8 cellular contexts compared by ENCODE assay signal in genomic region chr1:8818325-8818775, GRCh38. TPM values are rescaled to one million over a fixed set of nuclear protein-coding genes. Genes with fewer than 3 reads are reported as not detected.
DNase-seq lines count a peak whose midpoint lies in the region; ATAC-seq and TF ChIP-seq lines count a peak whose summit lies in the region.

No MANE protein-coding gene starts in this region.

- DNase-seq in left cardiac atrium (peak; percentile 62), left ventricle myocardium superior (no peak), NCI-H748 treated with DMSO at 0.1 percent for 48 hours (lab: John Stamatoyannopoulos, UW) (peak; percentile 49), breast epithelium (ENCODE audit: low spot score in 2 of 2) (peak in 1 of 2 donors; percentile 39), superior temporal gyrus (ENCODE audit: extremely low spot score) (peak; percentile 71)

- no peak for TF ChIP-seq CTCF in breast epithelium (IDR thresholded peaks at IDR 0.05)
- TF ChIP-seq CTCF in liver (IDR thresholded peaks at IDR 0.05; ENCODE audit: low read depth, low read length, missing input control): no peak

- no peaks in the 10 kb centered on the region for H3K27me3 ChIP-seq in breast epithelium
- no peaks in the 10 kb centered on the region for H3K27me3 ChIP-seq in liver (ENCODE audit: control insufficient read depth in 4 of 4, insufficient read depth in 4 of 4, low read length in 3 of 4)

- H3K27ac ChIP-seq in breast epithelium (peak overlapping the region; percentile 98), liver (ENCODE audit: low read depth in 1 of 2, low read length in 2 of 2) (peak overlapping the region; percentile 94 to 98)

- H3K4me1 ChIP-seq in breast epithelium: peaks cover 0 to 10% of the 10 kb centered on the region in 2 donors
- H3K4me1 ChIP-seq in liver (ENCODE audit: control insufficient read depth in 4 of 4, insufficient read depth in 4 of 4, low read length in 3 of 4): peaks cover 0 to 34% (median 29%) of the 10 kb centered on the region in 4 donors

- peak overlapping the region; percentile 70 to 90 (median 83) for H3K4me3 ChIP-seq in breast epithelium
- H3K4me3 ChIP-seq in liver (ENCODE audit: low read depth in 1 of 3, low read length in 3 of 3): peak overlapping the region; percentile 66 to 97 (median 80)

- H3K36me3 ChIP-seq in breast epithelium: no peaks in the 10 kb centered on the region
- no peaks in the 10 kb centered on the region for H3K36me3 ChIP-seq in liver (ENCODE audit: control insufficient read depth in 4 of 4, insufficient read depth in 3 of 4, low read depth in 1 of 4, low read length in 3 of 4)

- TF ChIP-seq RAD21 in liver (IDR thresholded peaks at IDR 0.05): no peak

- H3K9ac ChIP-seq in liver (ENCODE audit: low read depth in 1 of 2, low read length in 2 of 2): peak overlapping the region; percentile 88 to 99

- no peak for TF ChIP-seq POLR2A in breast epithelium (IDR thresholded peaks at IDR 0.05)

- 15% methylated on average over 4 of the region's 4 CpGs for WGBS in liver

- H3K9me3 ChIP-seq in breast epithelium: no peaks in the 10 kb centered on the region
- H3K9me3 ChIP-seq in liver (ENCODE audit: control insufficient read depth in 4 of 4, low read length in 3 of 4): no peaks in the 10 kb centered on the region

- no peak for ATAC-seq in left cardiac atrium
- ATAC-seq in left ventricle myocardium superior: no peak
- ATAC-seq in HG03135 (IDR thresholded peaks at IDR 0.05; ENCODE audit: unreplicated experiment): no peak
- ATAC-seq in GM19395 (IDR thresholded peaks at IDR 0.05; ENCODE audit: unreplicated experiment): no peak

- intact Hi-C loops in left cardiac atrium (cut with DNase I): no loop called here
- intact Hi-C loops in left ventricle myocardium superior (cut with micrococcal nuclease): no loop called here
- intact Hi-C loops in breast epithelium (cut with DNase I; ENCODE audit: low total_unique reads): no loop called here

TF ChIP-seq in liver, 16 proteins besides CTCF, POLR2A, EP300 and RAD21:
- TF ChIP-seq GABPA (IDR thresholded peaks at IDR 0.05 in 1 of 2, conservative IDR thresholded peaks at IDR 0.05 in 1 of 2) (no peak), FOXA2 (IDR thresholded peaks at IDR 0.05) (no peak), NR2F2 (IDR thresholded peaks at IDR 0.05) (no peak), SP1 (IDR thresholded peaks at IDR 0.05) (no peak), TAF1 (conservative IDR thresholded peaks at IDR 0.05) (no peak), ZBTB33 (IDR thresholded peaks at IDR 0.05) (no peak), EGR1 (IDR thresholded peaks at IDR 0.05; ENCODE audit: low read depth in 2 of 2) (no peak), FOXA1 (IDR thresholded peaks at IDR 0.05) (no peak), HNF4G (IDR thresholded peaks at IDR 0.05) (no peak), ATF3 (IDR thresholded peaks at IDR 0.05) (no peak), YY1 (IDR thresholded peaks at IDR 0.05) (no peak), RXRA (IDR thresholded peaks at IDR 0.05) (no peak), MAX (IDR thresholded peaks at IDR 0.05) (no peak), HNF4A (conservative IDR thresholded peaks at IDR 0.05) (no peak), JUND (IDR thresholded peaks at IDR 0.05) (no peak)
- TF ChIP-seq, protein P1, sequence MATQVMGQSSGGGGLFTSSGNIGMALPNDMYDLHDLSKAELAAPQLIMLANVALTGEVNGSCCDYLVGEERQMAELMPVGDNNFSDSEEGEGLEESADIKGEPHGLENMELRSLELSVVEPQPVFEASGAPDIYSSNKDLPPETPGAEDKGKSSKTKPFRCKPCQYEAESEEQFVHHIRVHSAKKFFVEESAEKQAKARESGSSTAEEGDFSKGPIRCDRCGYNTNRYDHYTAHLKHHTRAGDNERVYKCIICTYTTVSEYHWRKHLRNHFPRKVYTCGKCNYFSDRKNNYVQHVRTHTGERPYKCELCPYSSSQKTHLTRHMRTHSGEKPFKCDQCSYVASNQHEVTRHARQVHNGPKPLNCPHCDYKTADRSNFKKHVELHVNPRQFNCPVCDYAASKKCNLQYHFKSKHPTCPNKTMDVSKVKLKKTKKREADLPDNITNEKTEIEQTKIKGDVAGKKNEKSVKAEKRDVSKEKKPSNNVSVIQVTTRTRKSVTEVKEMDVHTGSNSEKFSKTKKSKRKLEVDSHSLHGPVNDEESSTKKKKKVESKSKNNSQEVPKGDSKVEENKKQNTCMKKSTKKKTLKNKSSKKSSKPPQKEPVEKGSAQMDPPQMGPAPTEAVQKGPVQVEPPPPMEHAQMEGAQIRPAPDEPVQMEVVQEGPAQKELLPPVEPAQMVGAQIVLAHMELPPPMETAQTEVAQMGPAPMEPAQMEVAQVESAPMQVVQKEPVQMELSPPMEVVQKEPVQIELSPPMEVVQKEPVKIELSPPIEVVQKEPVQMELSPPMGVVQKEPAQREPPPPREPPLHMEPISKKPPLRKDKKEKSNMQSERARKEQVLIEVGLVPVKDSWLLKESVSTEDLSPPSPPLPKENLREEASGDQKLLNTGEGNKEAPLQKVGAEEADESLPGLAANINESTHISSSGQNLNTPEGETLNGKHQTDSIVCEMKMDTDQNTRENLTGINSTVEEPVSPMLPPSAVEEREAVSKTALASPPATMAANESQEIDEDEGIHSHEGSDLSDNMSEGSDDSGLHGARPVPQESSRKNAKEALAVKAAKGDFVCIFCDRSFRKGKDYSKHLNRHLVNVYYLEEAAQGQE (IDR thresholded peaks at IDR 0.05): no peak

RNA-seq across cellular contexts. Expression of gene RERE, which starts 0.9 kb away (rescaled TPM):
- 100 to 1,000 TPM; 128 to 162 TPM for total RNA-seq in left cardiac atrium
- 115 TPM for total RNA-seq in left ventricle myocardium superior
- 100 to 1,000 TPM in 2 of 3 donors, 10 to 100 TPM in 1; 65.8 to 166 (median 123) TPM for total RNA-seq in breast epithelium
- total RNA-seq in liver: 10 to 100 TPM; 37.1 to 49.1 TPM
- polyA plus RNA-seq in liver: 10 to 100 TPM in 1 of 2 donors, 1 to 10 TPM in 1; 9.8 to 12.6 TPM
